4 cellular contexts compared by ENCODE assay signal in genomic region chr7:15547320-15547719, GRCh38. TPM values are rescaled to one million over a fixed set of nuclear protein-coding genes. Genes with fewer than 3 reads are reported as not detected.
"Had no signal": no experiment of that assay in that cellular context is flagged by ENCODE, and none has a peak within 500 bp of the region (broad histone marks: within the 10 kb centered on the region; RNA-seq: fewer than 3 reads in every experiment).

No MANE protein-coding gene starts in this region.

RNA-seq across cellular contexts. Expression of gene AGMO, which starts 14.5 kb away (rescaled TPM):
- total RNA-seq: activated CD8-positive, alpha-beta T cell treated with anti-CD3 and anti-CD28 coated beads, Interleukin-2, amount 10 ng/mL, durations not matched to agents 7 days and 5 days; activated naive CD8-positive, alpha-beta T cell treated with anti-CD3 and anti-CD28 coated beads, Interleukin-2, amount 10 ng/mL, durations not matched to agents 7 days and 5 days; MCF 10A; PC-9 had no signal
